1 cellular context compared by ENCODE assay signal in the genomic region with DNA sequence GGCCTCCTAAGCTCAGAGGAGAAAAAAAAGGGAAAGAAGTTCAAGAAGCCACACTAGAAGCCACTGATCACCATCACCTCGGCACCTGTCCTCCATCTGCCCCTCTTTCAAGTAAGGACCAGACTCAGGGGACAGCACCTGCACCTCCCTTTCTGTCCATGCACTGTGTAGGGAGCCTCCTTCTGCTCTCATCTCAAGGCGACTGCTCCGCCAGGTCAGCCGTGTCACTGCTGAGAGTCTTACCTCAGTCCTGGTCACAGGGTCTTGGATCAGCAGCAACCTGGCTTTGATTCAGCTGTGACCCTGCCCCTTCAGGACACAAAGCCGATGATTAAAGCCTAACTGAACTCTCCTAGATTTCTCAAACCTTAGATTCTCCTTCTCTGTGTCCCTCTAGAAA.
TF ChIP-seq lines count a peak whose summit lies in the region.

No MANE protein-coding gene starts in this region.

TF ChIP-seq in K562, 482 proteins besides CTCF, POLR2A, EP300 and RAD21 (continued from another document):
- TF ChIP-seq, protein P1, sequence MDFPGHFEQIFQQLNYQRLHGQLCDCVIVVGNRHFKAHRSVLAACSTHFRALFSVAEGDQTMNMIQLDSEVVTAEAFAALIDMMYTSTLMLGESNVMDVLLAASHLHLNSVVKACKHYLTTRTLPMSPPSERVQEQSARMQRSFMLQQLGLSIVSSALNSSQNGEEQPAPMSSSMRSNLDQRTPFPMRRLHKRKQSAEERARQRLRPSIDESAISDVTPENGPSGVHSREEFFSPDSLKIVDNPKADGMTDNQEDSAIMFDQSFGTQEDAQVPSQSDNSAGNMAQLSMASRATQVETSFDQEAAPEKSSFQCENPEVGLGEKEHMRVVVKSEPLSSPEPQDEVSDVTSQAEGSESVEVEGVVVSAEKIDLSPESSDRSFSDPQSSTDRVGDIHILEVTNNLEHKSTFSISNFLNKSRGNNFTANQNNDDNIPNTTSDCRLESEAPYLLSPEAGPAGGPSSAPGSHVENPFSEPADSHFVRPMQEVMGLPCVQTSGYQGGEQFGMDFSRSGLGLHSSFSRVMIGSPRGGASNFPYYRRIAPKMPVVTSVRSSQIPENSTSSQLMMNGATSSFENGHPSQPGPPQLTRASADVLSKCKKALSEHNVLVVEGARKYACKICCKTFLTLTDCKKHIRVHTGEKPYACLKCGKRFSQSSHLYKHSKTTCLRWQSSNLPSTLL (IDR thresholded peaks at IDR 0.05): no peak
- TF ChIP-seq STAG1 (CRISPR knock-in tag; IDR thresholded peaks at IDR 0.05; ENCODE audit: borderline replicate concordance) (peak; percentile 29; the same call in 1 of the 2 replicates), HDGF (IDR thresholded peaks at IDR 0.05) (no peak), SIN3A (IDR thresholded peaks at IDR 0.05; ENCODE audit: borderline replicate concordance in 2 of 2, control insufficient read depth in 1 of 2, low read depth in 2 of 2, low read length in 2 of 2) (no peak), ZNF263 (CRISPR knock-in tag; IDR thresholded peaks at IDR 0.05; ENCODE audit: borderline replicate concordance) (no peak)
